20 cellular contexts compared by ENCODE assay signal in genomic region chr1:29686012-29686930, GRCh38.
DNase-seq lines count a peak whose midpoint lies in the region; ATAC-seq lines count a peak whose summit lies in the region.
"Had no signal": no experiment of that assay in that cellular context is flagged by ENCODE, and none has a peak within 500 bp of the region (broad histone marks: within the 10 kb centered on the region; RNA-seq: fewer than 3 reads in every experiment).

No MANE protein-coding gene starts in this region.

- no peak overlapping the region for H3K9ac ChIP-seq in mesendoderm (ENCODE audit: low read length)

- ATAC-seq in Right ventricle myocardium inferior (no peak), left lobe of liver (no peak)
- ATAC-seq: activated CD4-positive, CD25-positive, alpha-beta regulatory T cell treated with anti-CD3 and anti-CD28 coated beads, Interleukin-2, amount 50 U/mL, for 24 hours; effector memory CD8-positive, alpha-beta T cell; GM12878; naive thymus-derived CD4-positive, alpha-beta T cell had no signal

- no peak overlapping the region for H3K4me3 ChIP-seq in mesendoderm (ENCODE audit: low read length)
- H3K4me3 ChIP-seq: GM12878, prostate gland had no signal

- no peak overlapping the region for H2BK5ac ChIP-seq in mesendoderm (ENCODE audit: low read length)

- no peak overlapping the region for H3K56ac ChIP-seq in mesendoderm (ENCODE audit: low read length)

- no peak overlapping the region for H2AK5ac ChIP-seq in mesendoderm (ENCODE audit: low read length)

- no peak overlapping the region for H2BK15ac ChIP-seq in mesendoderm (replicated peaks; ENCODE audit: low read depth)

- intact Hi-C loops in cardiac septum (cut with DNase I) (no loop called here), Right ventricle myocardium inferior (cut with DNase I) (no loop called here), posterior vena cava (cut with DNase I) (no loop called here)

- peaks cover 2% of the 10 kb centered on the region for H3K4me1 ChIP-seq in mesendoderm (ENCODE audit: control insufficient read depth, low read depth, low read length)

- H3K27ac ChIP-seq in mesendoderm (ENCODE audit: low read depth, low read length) = no peak overlapping the region
- H3K27ac ChIP-seq: prostate gland had no signal

- no CpG with 5 or more reads among the region's 22 CpGs for WGBS in mesendoderm (ENCODE audit: extremely low coverage, insufficient coverage, low lambda C conversion rate)

- no peaks in the 10 kb centered on the region for H3K79me2 ChIP-seq in mesendoderm (ENCODE audit: control insufficient read depth, insufficient read depth, low read length)

- no peak overlapping the region for H3K4ac ChIP-seq in mesendoderm (ENCODE audit: low read depth, low read length)

- no peak overlapping the region for H4K8ac ChIP-seq in mesendoderm (ENCODE audit: low read depth, low read length)

- no peak overlapping the region for H3K4me2 ChIP-seq in mesendoderm (ENCODE audit: low read length)

- no peak overlapping the region for H4K5ac ChIP-seq in mesendoderm (ENCODE audit: low read length)

- no peak overlapping the region for H3K23ac ChIP-seq in mesendoderm (ENCODE audit: low read length)

- DNase-seq in cardiac septum (ENCODE audit: low spot score) (peak; percentile 29), Right ventricle myocardium inferior (ENCODE audit: missing footprints) (no peak), left lobe of liver (ENCODE audit: low spot score) (peak; percentile 14), posterior vena cava (ENCODE audit: low spot score) (no peak), NCI-H187 treated with DMSO at 0.1 percent for 48 hours (lab: John Stamatoyannopoulos, UW) (no peak), mesendoderm (no peak), NCI-H2029 treated with DMSO at 0.1 percent for 48 hours (lab: John Stamatoyannopoulos, UW) (no peak)
- DNase-seq in activated CD8-positive, alpha-beta memory T cell treated with anti-CD3 and anti-CD28 coated beads, Interleukin-2, amount 50 U/mL, for 48 hours = peak; percentile 18
- DNase-seq: activated gamma-delta T cell treated with Interleukin-2 at 50 U/mL for 16 hours; anterior cingulate cortex; cerebellar nuclear complex; effector memory CD8-positive, alpha-beta T cell; HCEC 1CT; NCI-H1436 treated with DMSO at 0.1 percent for 48 hours; NCI-H748 treated with DMSO at 0.1 percent for 48 hours; stimulated activated CD4-positive, alpha-beta T cell treated with anti-CD3 and anti-CD28 coated beads, Interleukin-4, amount 100 ng/mL, for 4 hours had no signal

- no peaks in the 10 kb centered on the region for H3K36me3 ChIP-seq in mesendoderm (ENCODE audit: control insufficient read depth, insufficient read depth, low read length)
- H3K36me3 ChIP-seq: prostate gland had no signal

- H3K79me1 ChIP-seq in mesendoderm (ENCODE audit: low read length) = no peaks in the 10 kb centered on the region

- H3K18ac ChIP-seq in mesendoderm (ENCODE audit: low read length) = no peak overlapping the region

- H3K27me3 ChIP-seq in mesendoderm (ENCODE audit: insufficient read depth, low read length, poor library complexity) = no peaks in the 10 kb centered on the region

- no peak overlapping the region for H2BK120ac ChIP-seq in mesendoderm (ENCODE audit: low read depth, low read length)

Comparison
In these comparisons a context has a peak if more than half of its experiments do, and no peak if none do; other contexts are left out.
1. DNase-seq: peak in cardiac septum (single experiment), activated CD8-positive, alpha-beta memory T cell treated with anti-CD3 and anti-CD28 coated beads, Interleukin-2, amount 50 U/mL, for 48 hours (single experiment) and left lobe of liver (single experiment); none in Right ventricle myocardium inferior (single experiment), posterior vena cava (single experiment), NCI-H187 treated with DMSO at 0.1 percent for 48 hours (single experiment), mesendoderm (single experiment) and NCI-H2029 treated with DMSO at 0.1 percent for 48 hours (single experiment).